ENCODE assay signal across 8 cellular contexts in genomic region chr1:62407398-62408009, GRCh38. TPM values are rescaled to one million over a fixed set of nuclear protein-coding genes. Genes with fewer than 3 reads are reported as not detected.
DNase-seq lines count a peak whose midpoint lies in the region; ATAC-seq, FAIRE-seq and TF ChIP-seq lines count a peak whose summit lies in the region.
"Had no signal": no experiment of that assay in that cellular context is flagged by ENCODE, and none has a peak within 500 bp of the region (broad histone marks: within the 10 kb centered on the region; RNA-seq: fewer than 3 reads in every experiment).

No MANE protein-coding gene starts in this region.

- intact Hi-C loops in body of pancreas (cut with DNase I), result loop anchor here (5.0 kb wide), 1 partner anchor 230 kb away; no protein-coding TSS in a partner anchor
- intact Hi-C loops in kidney (cut with DNase I), result loop anchor here (5.0 kb wide), 1 partner anchor 225 kb away; no protein-coding TSS in a partner anchor
- intact Hi-C loops in tibial artery (cut with DNase I; ENCODE audit: low total_unique reads), result loop anchor here (5.0 kb wide), 1 partner anchor 230 kb away; no protein-coding TSS in a partner anchor

- DNase-seq in EH (ENCODE audit: low read depth), result peak; percentile 63
- peak; percentile 26 for DNase-seq in NCI-H446 treated with DMSO at 0.1 percent for 48 hours (lab: John Stamatoyannopoulos, UW)
- peak in 1 of 4 donors; percentile 47 for DNase-seq in body of pancreas
- DNase-seq in kidney, result no peak
- DNase-seq in tibial artery, result no peak
- DNase-seq: activated T-cell treated with anti-CD3 and anti-CD28 coated beads, Interleukin-2, amount 50 U/mL, for 4 hours had no signal

- 57 to 61% methylated on average over 12 of the region's 12 CpGs for whole genome bisulfite sequencing in body of pancreas, 2 donors

- no peaks in the 10 kb centered on the region for H3K36me3 ChIP-seq in body of pancreas (replicated peaks in 1 of 2; ENCODE audit: insufficient read depth in 1 of 2, low read depth in 2 of 2)
- H3K36me3 ChIP-seq in kidney (ENCODE audit: control insufficient read depth in 1 of 2, insufficient read depth in 2 of 2, low read length in 2 of 2), result no peaks in the 10 kb centered on the region
- H3K36me3 ChIP-seq in tibial artery, result no peaks in the 10 kb centered on the region

- TF ChIP-seq CTCF in body of pancreas (IDR thresholded peaks at IDR 0.05), result peak; percentile 54 to 88 (median 83)
- peak; percentile 65 for TF ChIP-seq CTCF in kidney (IDR thresholded peaks at IDR 0.05; ENCODE audit: borderline replicate concordance, extremely low read depth, insufficient read depth)
- peak; percentile 60 to 61 for TF ChIP-seq CTCF in tibial artery (IDR thresholded peaks at IDR 0.05)

- H3K9me3 ChIP-seq in body of pancreas, result no peaks in the 10 kb centered on the region
- H3K9me3 ChIP-seq in kidney (ENCODE audit: control insufficient read depth in 1 of 2, low read length in 2 of 2), result no peaks in the 10 kb centered on the region
- H3K9me3 ChIP-seq in tibial artery, result no peaks in the 10 kb centered on the region

- no peak overlapping the region for H3K9ac ChIP-seq in kidney (ENCODE audit: low read length in 2 of 2)

- peak; percentile 81 for FAIRE-seq in kidney (lab: Jason Lieb, UNC)

- no peak for TF ChIP-seq POLR2A in body of pancreas (IDR thresholded peaks at IDR 0.05)

- H3K27me3 ChIP-seq in body of pancreas (no peaks in the 10 kb centered on the region), tibial artery (peaks cover 0 to 3% of the 10 kb centered on the region in 2 donors)

- H3K27ac ChIP-seq in body of pancreas, result no peak overlapping the region
- no peak overlapping the region for H3K27ac ChIP-seq in kidney (ENCODE audit: low read depth in 2 of 2, low read length in 2 of 2)
- H3K27ac ChIP-seq in tibial artery, result no peak overlapping the region

- no peaks in the 10 kb centered on the region for H3K4me1 ChIP-seq in body of pancreas
- H3K4me1 ChIP-seq in kidney (ENCODE audit: control insufficient read depth in 1 of 2, insufficient read depth in 1 of 2, low read depth in 1 of 2, low read length in 2 of 2), result no peaks in the 10 kb centered on the region
- H3K4me1 ChIP-seq in tibial artery, result no peaks in the 10 kb centered on the region

- H3K4me3 ChIP-seq in body of pancreas (no peak overlapping the region), kidney (ENCODE audit: low read length in 2 of 2) (no peak overlapping the region), tibial artery (no peak overlapping the region)

- ATAC-seq in HG02798 (IDR thresholded peaks at IDR 0.05; ENCODE audit: poor library complexity, unreplicated experiment) (peak; percentile 39), body of pancreas (peak; percentile 53), GM21367 (IDR thresholded peaks at IDR 0.05; ENCODE audit: unreplicated experiment) (no peak)

RNA-seq across cellular contexts. Expression of gene USP1, which starts 29.3 kb away (rescaled TPM):
- total RNA-seq in body of pancreas (10 to 100 TPM in 1 of 2 donors, 1 to 10 TPM in 1; 8.2 to 12.5 TPM), kidney (27.1 TPM)
- 10.0 TPM for polyA plus RNA-seq in kidney (ENCODE audit: insufficient read depth, low read depth, low replicate concordance)

Comparison
In these comparisons a context has a peak if more than half of its experiments do, and no peak if none do; other contexts are left out.
1. DNase-seq: peak in EH (single experiment) and NCI-H446 treated with DMSO at 0.1 percent for 48 hours (single experiment); none in kidney (single experiment) and tibial artery (0 of 2).
2. Peak in every context shown above with its lines, with median percentiles within 50 percentile points of each other: CTCF ChIP-seq.